In the genomic region with DNA sequence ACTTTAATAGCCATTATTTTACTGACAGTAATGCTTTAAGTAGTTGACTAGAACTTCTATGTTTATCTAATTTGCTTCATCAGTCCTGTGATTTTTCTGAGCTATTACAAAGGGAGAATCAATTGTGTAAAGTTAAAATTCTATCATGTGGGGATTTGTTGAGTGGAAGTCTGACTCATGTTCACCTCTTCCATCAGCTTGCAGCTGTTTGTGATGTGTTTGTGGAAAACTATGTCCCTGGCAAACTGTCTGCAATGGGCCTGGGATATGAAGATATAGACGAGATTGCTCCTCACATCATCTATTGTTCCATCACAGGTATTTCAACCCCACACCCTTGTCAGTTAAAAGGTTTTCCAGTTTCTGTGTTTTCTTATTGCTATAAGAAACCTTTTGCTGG, we compare ENCODE assay signal across 17 cellular contexts. TPM values are rescaled to one million over a fixed set of nuclear protein-coding genes. Genes with fewer than 3 reads are reported as not detected.
DNase-seq lines count a peak whose midpoint lies in the region; ATAC-seq and TF ChIP-seq lines count a peak whose summit lies in the region.
"Had no signal": no experiment of that assay in that cellular context is flagged by ENCODE, and none has a peak within 500 bp of the region (broad histone marks: within the 10 kb centered on the region; RNA-seq: fewer than 3 reads in every experiment).

No MANE protein-coding gene starts in this region.

- CTCF ChIA-PET in AG04450 (lab: Charles Lee): no interaction called here

- H3K4me1 Mint-ChIP-seq in HFFc6 (ENCODE audit: low read depth): peaks cover 21% of the 10 kb centered on the region
- no peaks in the 10 kb centered on the region for H3K4me1 Mint-ChIP-seq in effector memory CD8-positive, alpha-beta T cell (ENCODE audit: low read depth in 2 of 2)

- peak; percentile 54 for ATAC-seq in gastroesophageal sphincter
- no peak for ATAC-seq in GM18867 (IDR thresholded peaks at IDR 0.05; ENCODE audit: unreplicated experiment)
- no peak for ATAC-seq in effector memory CD8-positive, alpha-beta T cell (replicated peaks)
- ATAC-seq: stimulated activated naive CD8-positive, alpha-beta T cell treated with anti-CD3 and anti-CD28 coated beads, Interleukin-15, Interleukin-2, amounts not matched to agents 100 U/mL and 50 U/mL, for 24 hours; upper lobe of right lung had no signal

- DNase-seq in AG04450 (ENCODE audit: low read depth, low spot score) (peak; percentile 50), HFFc6 (peak; percentile 26), choroid plexus epithelial cell (ENCODE audit: low read depth) (peak; percentile 88), NCI-H2081 treated with DMSO at 0.1 percent for 48 hours (lab: John Stamatoyannopoulos, UW) (no peak), NCI-H1048 (lab: John Stamatoyannopoulos, UW) (no peak)
- DNase-seq in effector memory CD8-positive, alpha-beta T cell: no peak
- DNase-seq: CD4-positive, alpha-beta T cell; cortex of kidney; DND-41; erythroblast; NCI-H187 treated with DMSO at 0.1 percent for 48 hours; stimulated activated naive CD8-positive, alpha-beta T cell treated with anti-CD3 and anti-CD28 coated beads, Interleukin-15, Interleukin-2, amounts not matched to agents 100 U/mL and 50 U/mL, for 24 hours; upper lobe of right lung had no signal

- WGBS in gastroesophageal sphincter (ENCODE audit: low coverage in 1 of 2), 2 donors: 11 to 23% methylated on average over 1 of the region's 1 CpG

- TF ChIP-seq CTCF in AG04450 (IDR thresholded peaks at IDR 0.05; ENCODE audit: low read depth, low read length): no peak
- TF ChIP-seq CTCF in HFFc6 (IDR thresholded peaks at IDR 0.05): no peak
- TF ChIP-seq CTCF in choroid plexus epithelial cell (conservative IDR thresholded peaks at IDR 0.05; ENCODE audit: low read depth, low read length): no peak
- TF ChIP-seq CTCF in gastroesophageal sphincter (IDR thresholded peaks at IDR 0.05): no peak

- H3K27ac ChIP-seq in AG04450 (ENCODE audit: low read depth, low read length): no peak overlapping the region
- H3K27ac ChIP-seq in gastroesophageal sphincter: peak overlapping the region; percentile 24 to 82 (median 66)
- H3K27ac ChIP-seq: upper lobe of right lung had no signal

- no peaks in the 10 kb centered on the region for H3K36me3 Mint-ChIP-seq in HFFc6 (ENCODE audit: low read depth)
- H3K36me3 Mint-ChIP-seq in effector memory CD8-positive, alpha-beta T cell (ENCODE audit: insufficient read depth): no peaks in the 10 kb centered on the region

- POLR2A ChIA-PET in AG04450 (lab: Yijun Ruan, JAX): no interaction called here

- no peaks in the 10 kb centered on the region for H3K27me3 ChIP-seq in AG04450 (ENCODE audit: control insufficient read depth, insufficient read depth, low read length)
- H3K27me3 ChIP-seq in gastroesophageal sphincter: no peaks in the 10 kb centered on the region
- H3K27me3 ChIP-seq: upper lobe of right lung had no signal

- no peaks in the 10 kb centered on the region for H3K9me3 Mint-ChIP-seq in HFFc6
- H3K9me3 Mint-ChIP-seq in effector memory CD8-positive, alpha-beta T cell: no peaks in the 10 kb centered on the region
- H3K9me3 Mint-ChIP-seq: CD4-positive, alpha-beta T cell; neural crest cell had no signal

- no peak overlapping the region for H3K4me3 Mint-ChIP-seq in HFFc6
- H3K4me3 Mint-ChIP-seq in effector memory CD8-positive, alpha-beta T cell: no peak overlapping the region
- H3K4me3 Mint-ChIP-seq: CD4-positive, alpha-beta T cell; neural crest cell had no signal

- peak overlapping the region; percentile 12; the same call in 1 of the 2 replicates for H3K27ac Mint-ChIP-seq in HFFc6
- H3K27ac Mint-ChIP-seq in effector memory CD8-positive, alpha-beta T cell: no peak overlapping the region
- H3K27ac Mint-ChIP-seq: CD4-positive, alpha-beta T cell had no signal

- peaks cover under 1 to 18% (median 3%) of the 10 kb centered on the region in 3 donors for H3K4me1 ChIP-seq in gastroesophageal sphincter
- H3K4me1 ChIP-seq: upper lobe of right lung had no signal

- no peaks in the 10 kb centered on the region for H3K9me3 ChIP-seq in AG04450 (ENCODE audit: control insufficient read depth, insufficient read depth, low read length)
- H3K9me3 ChIP-seq in gastroesophageal sphincter: no peaks in the 10 kb centered on the region
- H3K9me3 ChIP-seq: upper lobe of right lung had no signal

- no peaks in the 10 kb centered on the region for H3K27me3 Mint-ChIP-seq in HFFc6 (ENCODE audit: insufficient read depth)
- peaks cover 0 to 5% of the 10 kb centered on the region in 2 donors for H3K27me3 Mint-ChIP-seq in effector memory CD8-positive, alpha-beta T cell
- H3K27me3 Mint-ChIP-seq: CD4-positive, alpha-beta T cell had no signal

- H3K36me3 ChIP-seq in gastroesophageal sphincter: no peaks in the 10 kb centered on the region
- H3K36me3 ChIP-seq: upper lobe of right lung had no signal

- no peak for TF ChIP-seq POLR2A in gastroesophageal sphincter (IDR thresholded peaks at IDR 0.05)

- H3K4me3 ChIP-seq in AG04450 (ENCODE audit: low read depth, low read length) (no peak overlapping the region), choroid plexus epithelial cell (ENCODE audit: low read depth, low read length) (no peak overlapping the region), gastroesophageal sphincter (no peak overlapping the region)
- H3K4me3 ChIP-seq: upper lobe of right lung had no signal

- no peak for TF ChIP-seq EP300 in gastroesophageal sphincter (IDR thresholded peaks at IDR 0.05)

RNA-seq across cellular contexts. Expression of a gene that starts 59.9 kb away (rescaled TPM):
- 11.7 and 12.5 TPM in 2 replicates for polyA plus RNA-seq in AG04450 (2011; rRNA removed)
- 9.7 and 13.3 TPM in 2 replicates for polyA minus RNA-seq in AG04450 (2011; rRNA and poly(A)+ RNA removed)
- total RNA-seq in HFFc6 (2021; fragmentation: NEBNext Ultra II Directional; extraction: Animal tissue kit (Norgen Biotek cat#: 25700)): 10 to 100 TPM; 12.9 to 20.1 (median 17.1) TPM
- total RNA-seq in gastroesophageal sphincter: 10 to 100 TPM in 2 of 4 donors, 1 to 10 TPM in 2; 1.2 to 17.3 (median 10.8) TPM
- total RNA-seq: T-helper 2 cell treated with Interferon-gamma antibody and Interleukin-4, amounts not matched to agents 100 ng/mL and 5 ng/mL, for 36 hours had no signal

Comparison
In these comparisons a context has a peak if more than half of its experiments do, and no peak if none do; other contexts are left out.
1. DNase-seq: peak in AG04450 (single experiment), HFFc6 (single experiment) and choroid plexus epithelial cell (single experiment); none in NCI-H2081 treated with DMSO at 0.1 percent for 48 hours (single experiment), effector memory CD8-positive, alpha-beta T cell (0 of 3) and NCI-H1048 (single experiment).